ENCODE assay signal across 8 cellular contexts in the genomic region with DNA sequence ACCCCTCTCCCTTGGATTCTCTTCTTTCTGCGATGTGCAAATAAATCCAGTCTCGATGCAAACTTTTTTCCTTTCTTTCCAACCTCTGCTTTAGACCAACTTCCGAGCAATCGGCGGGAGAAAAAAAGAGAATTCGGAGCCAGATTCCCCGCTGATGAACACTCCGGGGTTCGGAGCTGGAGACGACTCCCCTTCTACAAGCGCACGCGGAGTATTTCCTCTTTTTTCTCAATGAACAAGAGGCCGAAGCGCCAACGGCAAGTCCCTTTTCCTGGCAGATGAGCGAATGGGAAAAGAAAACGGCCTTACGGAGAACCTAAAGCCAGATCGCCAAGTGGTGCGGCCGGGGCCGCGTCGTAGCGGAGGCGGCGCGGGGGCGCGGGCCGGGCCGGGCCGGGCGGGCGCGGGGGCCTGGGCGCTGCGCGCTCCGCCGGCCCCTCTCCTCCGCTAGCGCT. TPM values are rescaled to one million over a fixed set of nuclear protein-coding genes. Genes with fewer than 3 reads are reported as not detected.
DNase-seq lines count a peak whose midpoint lies in the region; ATAC-seq and TF ChIP-seq lines count a peak whose summit lies in the region.

No MANE protein-coding gene starts in this region.

- no peak overlapping the region for H2AFZ ChIP-seq in ACC112 (ENCODE audit: low read length, unreplicated experiment)

- H3K79me2 ChIP-seq in ACC112 (ENCODE audit: control insufficient read depth, insufficient read depth, low read length, unreplicated experiment): peaks cover 50% of the 10 kb centered on the region

- no peak for TF ChIP-seq CTCF in epithelial cell of proximal tubule (conservative IDR thresholded peaks at IDR 0.05; ENCODE audit: low read depth, low read length)
- TF ChIP-seq CTCF in GM13977 (IDR thresholded peaks at IDR 0.05; ENCODE audit: extremely low read depth, insufficient read depth, missing control alignments): no peak

- H3K4me3 ChIP-seq in ACC112 (ENCODE audit: low read depth, low read length): peak overlapping the region; percentile 92
- peak overlapping the region; percentile 88 for H3K4me3 ChIP-seq in epithelial cell of proximal tubule (ENCODE audit: low read depth, low read length)

- H3K27me3 ChIP-seq in ACC112 (ENCODE audit: insufficient read depth, low read length): no peaks in the 10 kb centered on the region

- H3K27ac ChIP-seq in ACC112 (ENCODE audit: low read depth, low read length): peak overlapping the region; percentile 94

- in situ Hi-C loops in GM13977 (cut with MboI; ENCODE audit: low pct_unique_long_range_greater_than_20kb, low sequenced_read_pairs, unreplicated experiment): no loop called here

- H3K36me3 ChIP-seq in ACC112 (ENCODE audit: insufficient read depth, low read length): peaks cover 22% of the 10 kb centered on the region; the same call in 1 of the 2 replicates

- DNase-seq in RKO (ENCODE audit: low spot score) (peak; percentile 59), epithelial cell of proximal tubule (ENCODE audit: low read depth) (no peak), occipital lobe (lab: John Stamatoyannopoulos, UW) (peak; percentile 56), left lobe of liver (ENCODE audit: low spot score) (no peak), GM13977 (ENCODE audit: low spot score) (no peak)

- peaks cover 10% of the 10 kb centered on the region for H3K4me1 ChIP-seq in ACC112 (ENCODE audit: control insufficient read depth, insufficient read depth, low read length, unreplicated experiment)

- ATAC-seq in GM18498 (IDR thresholded peaks at IDR 0.05; ENCODE audit: unreplicated experiment) (peak; percentile 35), HG03060 (IDR thresholded peaks at IDR 0.05; ENCODE audit: low read depth, unreplicated experiment) (peak; percentile 0), left lobe of liver (no peak)

RNA-seq across cellular contexts. Expression of a gene that starts 0.3 kb away (rescaled TPM):
- total RNA-seq in epithelial cell of proximal tubule (24.9 and 25.8 TPM in 2 replicates), occipital lobe (43.8 TPM), left lobe of liver (11.3 TPM)

Comparison
In these comparisons a context has a peak if more than half of its experiments do, and no peak if none do; other contexts are left out.
1. DNase-seq: peak in RKO (single experiment) and occipital lobe (single experiment); none in epithelial cell of proximal tubule (single experiment), left lobe of liver (single experiment) and GM13977 (single experiment).